Comparison of ENCODE assay signal across 10 cellular contexts in the genomic region with DNA sequence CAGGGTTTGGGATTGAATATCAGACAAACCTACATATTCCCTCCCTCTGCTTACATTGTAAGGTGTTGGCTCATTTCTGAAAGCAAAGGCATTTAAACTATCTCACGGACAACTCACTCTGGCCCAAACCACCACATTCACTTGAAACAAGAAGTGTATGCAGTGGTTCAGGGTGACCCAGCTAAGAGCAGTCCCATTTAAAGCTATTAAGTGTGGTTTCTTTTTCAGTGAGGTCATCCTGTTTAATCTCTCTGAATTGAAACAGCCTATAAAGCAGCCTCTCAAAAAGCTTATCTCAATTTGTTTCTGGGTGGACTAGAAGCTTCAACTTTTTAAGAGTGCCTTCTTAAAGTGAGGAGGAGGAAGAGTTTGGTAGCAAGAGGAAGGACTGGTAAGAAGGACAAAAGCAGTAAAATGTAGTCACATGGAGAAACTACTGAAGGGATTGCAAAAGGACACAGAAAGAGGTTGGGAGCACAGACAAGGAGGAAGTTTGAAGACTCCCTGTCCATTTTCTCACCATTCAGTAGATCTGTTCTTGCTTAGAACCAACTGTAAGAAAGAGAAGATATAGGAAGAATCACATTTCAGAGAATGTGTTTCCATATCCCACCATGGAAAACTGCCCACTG.
A peak's percentile ranks its signal among the peaks of the same experiment; 100 is the strongest.
DNase-seq lines count a peak whose midpoint lies in the region; ATAC-seq and TF ChIP-seq lines count a peak whose summit lies in the region.
"Had no signal": no experiment of that assay in that cellular context is flagged by ENCODE, and none has a peak within 500 bp of the region (broad histone marks: within the 10 kb centered on the region; RNA-seq: fewer than 3 reads in every experiment).

No MANE protein-coding gene starts in this region.

- H4K20me1 ChIP-seq in BLaER1 treated with 17β-estradiol and CSF1 and Interleukin-3, amounts not matched to agents 10 nM and 100 nM: no peaks in the 10 kb centered on the region
- H4K20me1 ChIP-seq in Loucy (ENCODE audit: insufficient read depth, low read length, poor library complexity, severe bottlenecking): no peaks in the 10 kb centered on the region

- H3K4me2 ChIP-seq in BLaER1 treated with 17β-estradiol and CSF1 and Interleukin-3, amounts not matched to agents 10 nM and 100 nM: peak overlapping the region; percentile 64 to 95 (median 78)
- H3K4me2 ChIP-seq in Loucy (ENCODE audit: low read depth, low read length, poor library complexity, severe bottlenecking): peak overlapping the region; percentile 65

- no peaks in the 10 kb centered on the region for H3K9me2 ChIP-seq in Loucy (replicated peaks; ENCODE audit: low read depth, low read length)

- TF ChIP-seq CTCF in Loucy (conservative IDR thresholded peaks at IDR 0.05; ENCODE audit: low read length): no peak

- no peaks in the 10 kb centered on the region for H3K27me3 ChIP-seq in BLaER1 treated with 17β-estradiol and CSF1 and Interleukin-3, amounts not matched to agents 10 nM and 100 nM
- no peaks in the 10 kb centered on the region for H3K27me3 ChIP-seq in Loucy (ENCODE audit: insufficient read depth, low read length, poor library complexity, severe bottlenecking)
- no peaks in the 10 kb centered on the region for H3K27me3 ChIP-seq in right cardiac atrium (ENCODE audit: control insufficient read depth, insufficient read depth)
- H3K27me3 ChIP-seq: esophagus muscularis mucosa had no signal

- 40% methylated on average over 1 of the region's 1 CpG for WGBS in right cardiac atrium

- ATAC-seq in GM21381 (IDR thresholded peaks at IDR 0.05; ENCODE audit: unreplicated experiment): peak; percentile 39
- peak; percentile 32 to 51 for ATAC-seq in right cardiac atrium

- H3F3A ChIP-seq in Loucy (ENCODE audit: low read depth): peaks cover 5% of the 10 kb centered on the region; the same call in 1 of the 2 replicates

- peak overlapping the region in 5 of 10 experiments; percentile 8 to 34 (median 16); a peak in 3 of 20 replicates for H3K4me3 ChIP-seq in BLaER1 treated with 17β-estradiol and CSF1 and Interleukin-3, amounts not matched to agents 10 nM and 100 nM
- H3K4me3 ChIP-seq in Loucy (ENCODE audit: low read length, poor library complexity, severe bottlenecking): peak overlapping the region; percentile 32
- no peak overlapping the region for H3K4me3 ChIP-seq in right cardiac atrium (ENCODE audit: low read length)
- H3K4me3 ChIP-seq: esophagus muscularis mucosa had no signal

- intact Hi-C loops in right cardiac atrium (cut with DNase I): loop anchor here in 1 of 4 donors (10.0 kb wide), 1 partner anchor 269 kb away; no protein-coding TSS in a partner anchor

- peaks cover 39 to 100% (median 65%) of the 10 kb centered on the region in 10 experiments for H3K4me1 ChIP-seq in BLaER1 treated with 17β-estradiol and CSF1 and Interleukin-3, amounts not matched to agents 10 nM and 100 nM
- H3K4me1 ChIP-seq in Loucy (ENCODE audit: insufficient read depth, low read length, poor library complexity, severe bottlenecking): peaks cover 42% of the 10 kb centered on the region
- peaks cover 1% of the 10 kb centered on the region for H3K4me1 ChIP-seq in right cardiac atrium (ENCODE audit: control insufficient read depth, insufficient read depth, low read length)

- no peaks in the 10 kb centered on the region for H3K36me3 ChIP-seq in BLaER1 treated with 17β-estradiol and CSF1 and Interleukin-3, amounts not matched to agents 10 nM and 100 nM
- H3K36me3 ChIP-seq in Loucy (ENCODE audit: insufficient read depth, low read length): no peaks in the 10 kb centered on the region
- H3K36me3 ChIP-seq: esophagus muscularis mucosa had no signal

- H3K79me2 ChIP-seq in Loucy (ENCODE audit: insufficient read depth, low read length): no peaks in the 10 kb centered on the region

- DNase-seq in right cardiac atrium (no peak), NCI-H2029 (lab: John Stamatoyannopoulos, UW) (no peak), HuH-7 (ENCODE audit: low spot score) (no peak), NCI-H446 treated with DMSO at 0.1 percent for 48 hours (lab: John Stamatoyannopoulos, UW) (no peak)
- DNase-seq in activated CD8-positive, alpha-beta memory T cell treated with anti-CD3 and anti-CD28 coated beads for 24 hours: no peak
- DNase-seq: activated T-cell treated with anti-CD3 and anti-CD28 coated beads for 4 hours had no signal

- H3K9ac ChIP-seq in BLaER1 treated with 17β-estradiol and CSF1 and Interleukin-3, amounts not matched to agents 10 nM and 100 nM: peak overlapping the region; percentile 58 to 80 (median 71); a peak in 21 of 22 replicates
- H3K9ac ChIP-seq in Loucy (ENCODE audit: low read depth, low read length, poor library complexity, severe bottlenecking): no peak overlapping the region

- H3K27ac ChIP-seq in BLaER1 treated with 17β-estradiol and CSF1 and Interleukin-3, amounts not matched to agents 10 nM and 100 nM: peak overlapping the region; percentile 82 to 95 (median 88)
- H3K27ac ChIP-seq in right cardiac atrium (ENCODE audit: low read length): no peak overlapping the region

- no peaks in the 10 kb centered on the region for H3K9me3 ChIP-seq in BLaER1 treated with 17β-estradiol and CSF1 and Interleukin-3, amounts not matched to agents 10 nM and 100 nM (replicated peaks in 1 of 11)
- H3K9me3 ChIP-seq in Loucy (ENCODE audit: insufficient read depth, low read depth, low read length): no peaks in the 10 kb centered on the region
- H3K9me3 ChIP-seq in right cardiac atrium (ENCODE audit: control insufficient read depth, low read length): no peaks in the 10 kb centered on the region
- H3K9me3 ChIP-seq: esophagus muscularis mucosa had no signal

- peak overlapping the region; percentile 63 for H2AFZ ChIP-seq in Loucy (ENCODE audit: low read length)
